8 cellular contexts compared by ENCODE assay signal in the genomic region with DNA sequence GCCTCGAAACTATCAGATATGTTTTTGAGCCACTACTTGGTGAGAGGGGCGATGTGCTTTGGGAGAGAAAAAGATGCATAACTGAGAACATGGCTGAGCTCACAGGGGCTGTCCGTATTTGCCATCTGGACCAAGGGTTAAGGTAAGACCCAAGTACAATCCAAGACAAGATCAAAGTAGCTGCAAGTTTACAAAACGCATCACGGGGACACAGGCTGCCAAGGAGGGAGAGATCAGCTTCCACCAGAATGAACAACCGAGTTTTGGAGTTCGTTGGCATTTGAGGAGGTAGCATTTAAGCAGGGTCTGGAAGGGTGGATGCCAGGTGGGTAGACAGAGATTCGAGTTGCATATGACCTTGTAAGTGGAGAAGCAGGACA. TPM values are rescaled to one million over a fixed set of nuclear protein-coding genes. Genes with fewer than 3 reads are reported as not detected.
DNase-seq lines count a peak whose midpoint lies in the region; ATAC-seq and TF ChIP-seq lines count a peak whose summit lies in the region.

No MANE protein-coding gene starts in this region.

- no peaks in the 10 kb centered on the region for H3K36me3 ChIP-seq in KMS-11 (ENCODE audit: insufficient read depth)

- H3K27ac Mint-ChIP-seq in naive B cell = peak overlapping the region in 4 of 6 donors; percentile 23 to 97 (median 72)

- H3K4me1 ChIP-seq in KMS-11 (ENCODE audit: low read depth, poor library complexity, severe bottlenecking) = peaks cover 25% of the 10 kb centered on the region

- peak overlapping the region; percentile 86 to 94 (median 92) for H3K4me3 Mint-ChIP-seq in naive B cell

- H3K9me3 Mint-ChIP-seq in naive B cell = no peaks in the 10 kb centered on the region

- POLR2A ChIA-PET in AG04449 (lab: Yijun Ruan, JAX) = no interaction called here

- peak overlapping the region; percentile 84; the same call in 1 of the 2 replicates for H3K9ac ChIP-seq in KMS-11

- no peak for TF ChIP-seq CTCF in AG04449 (IDR thresholded peaks at IDR 0.05; ENCODE audit: insufficient read depth, low read length, missing control alignments)
- peak; percentile 25; the same call in 1 of the 2 replicates for TF ChIP-seq CTCF in KMS-11 (conservative IDR thresholded peaks at IDR 0.05; ENCODE audit: low read depth, low read length)
- TF ChIP-seq CTCF in coronary artery (IDR thresholded peaks at IDR 0.05) = no peak

- peak overlapping the region; percentile 36; the same call in 1 of the 2 replicates for H3K27ac ChIP-seq in KMS-11
- H3K27ac ChIP-seq in coronary artery = peak overlapping the region; percentile 83 to 94

- H3K27me3 Mint-ChIP-seq in naive B cell = no peaks in the 10 kb centered on the region

- H3K4me3 ChIP-seq in AG04449 (ENCODE audit: low read depth, low read length) (peak overlapping the region; percentile 75), KMS-11 (IDR thresholded peaks at IDR 0.05; ENCODE audit: insufficient read depth, low read depth, low read length) (peak overlapping the region; percentile 10), coronary artery (peak overlapping the region; percentile 88)

- H3K27me3 ChIP-seq in KMS-11 (ENCODE audit: insufficient read depth, low read depth) = no peaks in the 10 kb centered on the region

- no peaks in the 10 kb centered on the region for H3K36me3 Mint-ChIP-seq in naive B cell

- H4K20me1 ChIP-seq in KMS-11 (ENCODE audit: insufficient read depth) = no peaks in the 10 kb centered on the region

- H3K4me1 Mint-ChIP-seq in naive B cell = peaks cover 23 to 28% (median 23%) of the 10 kb centered on the region in 3 donors

- peak overlapping the region; percentile 63 for H3K4me2 ChIP-seq in KMS-11

- no peak for ATAC-seq in naive B cell (ENCODE audit: low read depth in 2 of 2)

- peaks cover 67% of the 10 kb centered on the region for H3K79me2 ChIP-seq in KMS-11 (ENCODE audit: insufficient read depth, low read depth)

- no peak for DNase-seq in AG04449 (ENCODE audit: low read depth, low spot score)
- DNase-seq in coronary artery (ENCODE audit: low spot score) = no peak
- DNase-seq in naive B cell = no peak
- no peak for DNase-seq in GDM1 (lab: John Stamatoyannopoulos, UW)
- DNase-seq in islet precursor cell = no peak
- DNase-seq in NCI-H2081 (lab: John Stamatoyannopoulos, UW) = no peak
- no peak for DNase-seq in COLO829 (ENCODE audit: low spot score)

- peak overlapping the region; percentile 98; the same call in 1 of the 2 replicates for H2AFZ ChIP-seq in KMS-11 (ENCODE audit: low read depth)

- CTCF ChIA-PET in AG04449 (lab: Yijun Ruan, JAX) = interaction anchor here (0.6 to 9.3 kb wide), 49 partner anchors 9 to 321 kb away, joined by 3 to 164 read pairs (median 5); partner anchors contain the start of gene PSMD12

RNA-seq across cellular contexts. Expression of gene PITPNC1, which starts 2.2 kb away (rescaled TPM):
- polyA plus RNA-seq in naive B cell (ENCODE audit: low read depth in 6 of 6) = 10 to 100 TPM in 4 of 6 donors, 1 to 10 TPM in 2; 7.2 to 14.5 (median 12.3) TPM

RNA-seq across cellular contexts. Expression of gene PSMD12, which starts 12.9 kb away (rescaled TPM):
- polyA plus RNA-seq in naive B cell (ENCODE audit: low read depth in 6 of 6) = 10 to 100 TPM; 24.3 to 31.0 (median 26.4) TPM

Comparison
In these comparisons a context has a peak if more than half of its experiments do, and no peak if none do; other contexts are left out.
1. H3K4me3 ChIP-seq: peak in every context shown above with its lines; median percentile 88 in coronary artery; 75 in AG04449; 10 in KMS-11.